In the genomic region with DNA sequence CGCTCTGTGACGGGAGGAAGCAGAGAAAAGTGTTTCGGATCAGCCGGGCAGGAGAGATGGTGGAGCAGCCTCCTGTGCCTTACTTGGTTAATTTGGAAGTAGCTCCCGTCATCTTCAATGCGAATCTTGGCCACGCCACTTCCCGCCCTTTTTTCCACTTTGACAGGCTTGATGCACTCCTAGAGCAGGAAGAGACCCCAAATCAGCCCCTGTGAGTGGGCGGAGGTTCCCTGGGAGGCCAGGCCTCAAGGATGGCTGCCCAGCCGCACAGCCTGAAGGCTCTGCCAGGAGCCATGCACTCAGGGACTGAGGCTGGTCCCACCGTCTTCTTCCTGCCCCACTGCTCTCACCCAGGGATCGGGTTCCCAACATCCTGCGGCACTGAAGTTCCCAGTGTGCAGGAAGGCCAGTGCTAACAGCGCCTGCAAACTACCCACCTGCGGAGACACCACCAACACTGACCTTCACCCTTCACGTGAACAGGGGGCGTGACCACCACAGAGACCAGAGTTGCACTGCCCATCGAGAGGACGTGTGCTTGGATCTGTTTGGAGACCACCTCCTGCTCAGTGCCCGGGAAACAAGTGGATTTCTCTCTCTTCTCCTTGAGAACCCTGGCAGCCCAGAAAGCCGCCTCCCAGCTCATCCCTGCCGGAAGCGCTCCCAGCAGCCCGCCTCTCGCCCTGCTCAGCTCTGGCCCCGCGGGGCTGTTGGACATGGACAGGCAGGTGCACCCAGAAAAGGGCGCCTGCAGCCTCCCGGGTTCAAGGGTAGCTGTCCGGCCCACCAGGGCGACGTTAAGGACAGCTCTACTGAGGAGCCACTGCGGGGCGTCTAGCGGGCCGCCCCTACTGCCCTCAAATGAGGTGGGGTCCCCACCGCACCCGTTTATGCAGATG, we compare ENCODE assay signal across 8 cellular contexts. TPM values are rescaled to one million over a fixed set of nuclear protein-coding genes. Genes with fewer than 3 reads are reported as not detected.
DNase-seq lines count a peak whose midpoint lies in the region; ATAC-seq lines count a peak whose summit lies in the region.

No MANE protein-coding gene starts in this region.

- ATAC-seq in HG02840 (IDR thresholded peaks at IDR 0.05; ENCODE audit: low FRiP score, unreplicated experiment) (peak; percentile 7), GM21576 (IDR thresholded peaks at IDR 0.05; ENCODE audit: unreplicated experiment) (no peak), HG03378 (IDR thresholded peaks at IDR 0.05; ENCODE audit: unreplicated experiment) (no peak)
- ATAC-seq in activated CD8-positive, alpha-beta T cell treated with anti-CD3 and anti-CD28 coated beads, Interleukin-2, amount 10 ng/mL, durations not matched to agents 7 days and 5 days = peak; percentile 1

- peaks cover 19% of the 10 kb centered on the region for H3K36me3 Mint-ChIP-seq in activated CD8-positive, alpha-beta T cell treated with anti-CD3 and anti-CD28 coated beads, Interleukin-2, amount 10 ng/mL, durations not matched to agents 7 days and 5 days (ENCODE audit: low read depth)

- peaks cover 7% of the 10 kb centered on the region; the same call in 1 of the 2 replicates for H3K36me3 ChIP-seq in iPS DF 6.9 (ENCODE audit: control insufficient read depth, insufficient read depth, low read length)

- CTCF ChIA-PET in activated CD8-positive, alpha-beta T cell treated with anti-CD3 and anti-CD28 coated beads, Interleukin-2, amount 10 ng/mL, durations not matched to agents 7 days and 5 days (lab: Charles Lee) = interaction anchor here (0.6 to 3.2 kb wide), 9 partner anchors 8 to 71 kb away, joined by 3 to 16 read pairs (median 4); a partner anchor contains a TSS

- H3K4me3 Mint-ChIP-seq in activated CD8-positive, alpha-beta T cell treated with anti-CD3 and anti-CD28 coated beads, Interleukin-2, amount 10 ng/mL, durations not matched to agents 7 days and 5 days = peak overlapping the region; percentile 85

- POLR2A ChIA-PET in activated CD8-positive, alpha-beta T cell treated with anti-CD3 and anti-CD28 coated beads, Interleukin-2, amount 10 ng/mL, durations not matched to agents 7 days and 5 days (lab: Charles Lee) = interaction anchor here (1.5 kb wide), 1 partner anchor 10 kb away, joined by 3 read pairs; no protein-coding TSS in a partner anchor

- H3K9me3 Mint-ChIP-seq in activated CD8-positive, alpha-beta T cell treated with anti-CD3 and anti-CD28 coated beads, Interleukin-2, amount 10 ng/mL, durations not matched to agents 7 days and 5 days (ENCODE audit: insufficient read depth) = no peaks in the 10 kb centered on the region

- H3K27me3 ChIP-seq in iPS DF 6.9 (ENCODE audit: control insufficient read depth, insufficient read depth, low read length) = no peaks in the 10 kb centered on the region

- no peaks in the 10 kb centered on the region for H3K4me1 ChIP-seq in iPS DF 6.9 (ENCODE audit: control insufficient read depth, insufficient read depth, low read length)

- DNase-seq in activated CD8-positive, alpha-beta T cell treated with anti-CD3 and anti-CD28 coated beads, Interleukin-2, amount 10 ng/mL, durations not matched to agents 7 days and 5 days = no peak
- DNase-seq in iPS DF 6.9 (ENCODE audit: low read depth, low spot score) (no peak), NCI-H2029 (lab: John Stamatoyannopoulos, UW) (no peak)
- peak; percentile 25 for DNase-seq in stimulated activated CD8-positive, alpha-beta memory T cell treated with anti-CD3 and anti-CD28 coated beads, Interleukin-4, amount 100 ng/mL, for 48 hours
- DNase-seq in stimulated activated naive CD4-positive, alpha-beta T cell treated with Interleukin-2 at 50 U/mL for 16 hours (lab: John Stamatoyannopoulos, UW) = no peak

- peak overlapping the region; percentile 71 for H3K27ac Mint-ChIP-seq in activated CD8-positive, alpha-beta T cell treated with anti-CD3 and anti-CD28 coated beads, Interleukin-2, amount 10 ng/mL, durations not matched to agents 7 days and 5 days

- WGBS in iPS DF 6.9 (ENCODE audit: insufficient coverage, insufficient read length) = no CpG with 5 or more reads among the region's 38 CpGs

- no peaks in the 10 kb centered on the region for H3K27me3 Mint-ChIP-seq in activated CD8-positive, alpha-beta T cell treated with anti-CD3 and anti-CD28 coated beads, Interleukin-2, amount 10 ng/mL, durations not matched to agents 7 days and 5 days (ENCODE audit: low read depth)

- no peak overlapping the region for H3K27ac ChIP-seq in iPS DF 6.9 (ENCODE audit: low read length)

- no peaks in the 10 kb centered on the region for H3K9me3 ChIP-seq in iPS DF 6.9 (ENCODE audit: control insufficient read depth, insufficient read depth, low read length)

- H3K4me1 Mint-ChIP-seq in activated CD8-positive, alpha-beta T cell treated with anti-CD3 and anti-CD28 coated beads, Interleukin-2, amount 10 ng/mL, durations not matched to agents 7 days and 5 days (ENCODE audit: low read depth) = peaks cover 36% of the 10 kb centered on the region

- H3K4me3 ChIP-seq in iPS DF 6.9 (ENCODE audit: low read length) = peak overlapping the region; percentile 75; the same call in 1 of the 2 replicates

RNA-seq across cellular contexts. Expression of a gene that starts 1.0 kb away (rescaled TPM):
- total RNA-seq in activated CD8-positive, alpha-beta T cell treated with anti-CD3 and anti-CD28 coated beads, Interleukin-2, amount 10 ng/mL, durations not matched to agents 7 days and 5 days = 10 to 100 TPM; 24.9 to 32.4 TPM

RNA-seq across cellular contexts. Expression of a gene that starts 12.9 kb away (rescaled TPM):
- 10 to 100 TPM in 1 of 2 experiments, 1 to 10 TPM in 1; 8.4 to 11.2 TPM for total RNA-seq in activated CD8-positive, alpha-beta T cell treated with anti-CD3 and anti-CD28 coated beads, Interleukin-2, amount 10 ng/mL, durations not matched to agents 7 days and 5 days

RNA-seq across cellular contexts. Expression of a gene that starts 13.6 kb away (rescaled TPM):
- 1 to 10 TPM; 3.9 TPM for total RNA-seq in activated CD8-positive, alpha-beta T cell treated with anti-CD3 and anti-CD28 coated beads, Interleukin-2, amount 10 ng/mL, durations not matched to agents 7 days and 5 days

RNA-seq across cellular contexts. Expression of a gene that starts 18.9 kb away (rescaled TPM):
- 10 to 100 TPM; 12.3 to 14.2 TPM for total RNA-seq in activated CD8-positive, alpha-beta T cell treated with anti-CD3 and anti-CD28 coated beads, Interleukin-2, amount 10 ng/mL, durations not matched to agents 7 days and 5 days

RNA-seq across cellular contexts. Expression of a gene that starts 20.7 kb away (rescaled TPM):
- not detected for total RNA-seq in activated CD8-positive, alpha-beta T cell treated with anti-CD3 and anti-CD28 coated beads, Interleukin-2, amount 10 ng/mL, durations not matched to agents 7 days and 5 days

Comparison
In these comparisons a context has a peak if more than half of its experiments do, and no peak if none do; other contexts are left out.
1. ATAC-seq: peak in HG02840 (single experiment) and activated CD8-positive, alpha-beta T cell treated with anti-CD3 and anti-CD28 coated beads, Interleukin-2, amount 10 ng/mL, durations not matched to agents 7 days and 5 days (single experiment); none in GM21576 (single experiment) and HG03378 (single experiment).